ENCODE assay signal across 8 cellular contexts in the genomic region with DNA sequence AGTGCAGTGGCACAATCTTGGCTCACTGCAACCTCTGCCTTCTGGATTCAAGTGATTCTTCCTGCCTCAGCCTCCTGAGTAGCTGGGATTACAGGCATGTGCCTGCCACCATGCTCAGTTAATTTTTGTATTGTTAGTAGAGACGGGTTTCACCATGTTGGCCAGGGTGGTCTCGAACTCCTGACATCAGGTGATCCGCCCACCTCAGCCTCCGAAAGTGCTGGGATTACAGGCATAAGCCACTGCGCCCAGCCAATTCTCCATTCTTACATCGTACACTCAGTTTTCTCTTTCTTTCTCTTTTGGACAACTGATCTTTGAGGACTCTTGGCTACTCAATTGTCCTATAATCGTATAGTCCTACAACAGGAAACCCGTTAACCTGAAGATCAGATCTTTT. TPM values are rescaled to one million over a fixed set of nuclear protein-coding genes. Genes with fewer than 3 reads are reported as not detected.
A peak's percentile ranks its signal among the peaks of the same experiment; 100 is the strongest.
DNase-seq lines count a peak whose midpoint lies in the region; ATAC-seq and TF ChIP-seq lines count a peak whose summit lies in the region.
"Not testable (repeated sequence)": the region's sequence is repeated elsewhere in the genome, so short reads cannot be mapped to it uniquely, and the experiment has no call there.

No MANE protein-coding gene starts in this region.

- not testable (repeated sequence) for H3K9me3 Mint-ChIP-seq in CD4-positive, alpha-beta T cell; T-cell; activated CD4-positive, alpha-beta T cell treated with anti-CD3 and anti-CD28 coated beads, Interleukin-2, amount 10 ng/mL, durations not matched to agents 7 days and 5 days; activated T-cell treated with anti-CD3 and anti-CD28 coated beads, Interleukin-2, amount 50 U/mL, for 4 hours; activated naive CD4-positive, alpha-beta T cell treated with anti-CD3 and anti-CD28 coated beads, Interleukin-2, amount 50 U/mL, for 24 hours; central memory CD8-positive, alpha-beta T cell; natural killer cell

- H3K4me3 Mint-ChIP-seq in CD4-positive, alpha-beta T cell: peak overlapping the region; percentile 94
- peak overlapping the region; percentile 91 to 95 (median 94) for H3K4me3 Mint-ChIP-seq in T-cell
- H3K4me3 Mint-ChIP-seq in activated CD4-positive, alpha-beta T cell treated with anti-CD3 and anti-CD28 coated beads, Interleukin-2, amount 10 ng/mL, durations not matched to agents 7 days and 5 days: peak overlapping the region; percentile 92
- peak overlapping the region; percentile 95 for H3K4me3 Mint-ChIP-seq in activated T-cell treated with anti-CD3 and anti-CD28 coated beads, Interleukin-2, amount 50 U/mL, for 4 hours
- peak overlapping the region; percentile 97 for H3K4me3 Mint-ChIP-seq in activated naive CD4-positive, alpha-beta T cell treated with anti-CD3 and anti-CD28 coated beads, Interleukin-2, amount 50 U/mL, for 24 hours
- H3K4me3 Mint-ChIP-seq in central memory CD8-positive, alpha-beta T cell: peak overlapping the region; percentile 91
- H3K4me3 Mint-ChIP-seq in natural killer cell: peak overlapping the region; percentile 95

- H3K27me3 Mint-ChIP-seq in CD4-positive, alpha-beta T cell; T-cell; activated CD4-positive, alpha-beta T cell treated with anti-CD3 and anti-CD28 coated beads, Interleukin-2, amount 10 ng/mL, durations not matched to agents 7 days and 5 days; activated T-cell treated with anti-CD3 and anti-CD28 coated beads, Interleukin-2, amount 50 U/mL, for 4 hours (ENCODE audit: low read depth); activated naive CD4-positive, alpha-beta T cell treated with anti-CD3 and anti-CD28 coated beads, Interleukin-2, amount 50 U/mL, for 24 hours; central memory CD8-positive, alpha-beta T cell; natural killer cell (ENCODE audit: low read depth in 2 of 2): not testable (repeated sequence)

- intact Hi-C loops in CD4-positive, alpha-beta T cell (cut with DNase I, micrococcal nuclease): loop anchor here (1.0 to 5.0 kb wide), 3 partner anchors 9 to 84 kb away; no protein-coding TSS in a partner anchor
- intact Hi-C loops in natural killer cell (cut with micrococcal nuclease): loop anchor here (2.0 kb wide), 1 partner anchor 66 kb away; no protein-coding TSS in a partner anchor
- intact Hi-C loops in spleen (cut with DNase I; ENCODE audit: low total_unique reads): not testable (repeated sequence)

- TF ChIP-seq POLR2A in spleen (IDR thresholded peaks at IDR 0.05): not testable (repeated sequence)

- H3K27ac Mint-ChIP-seq in CD4-positive, alpha-beta T cell: peak overlapping the region; percentile 94
- H3K27ac Mint-ChIP-seq in T-cell (peak overlapping the region; percentile 98 to 100), natural killer cell (peak overlapping the region; percentile 85 to 92)
- H3K27ac Mint-ChIP-seq in activated CD4-positive, alpha-beta T cell treated with anti-CD3 and anti-CD28 coated beads, Interleukin-2, amount 10 ng/mL, durations not matched to agents 7 days and 5 days: peak overlapping the region; percentile 97
- H3K27ac Mint-ChIP-seq in activated naive CD4-positive, alpha-beta T cell treated with anti-CD3 and anti-CD28 coated beads, Interleukin-2, amount 50 U/mL, for 24 hours: peak overlapping the region; percentile 100
- H3K27ac Mint-ChIP-seq in central memory CD8-positive, alpha-beta T cell (ENCODE audit: low read depth): peak overlapping the region; percentile 97

- not testable (repeated sequence) for DNase-seq in CD4-positive, alpha-beta T cell; T-cell; activated CD4-positive, alpha-beta T cell treated with anti-CD3 and anti-CD28 coated beads, Interleukin-2, amount 10 ng/mL, durations not matched to agents 7 days and 5 days; activated T-cell treated with anti-CD3 and anti-CD28 coated beads, Interleukin-2, amount 50 U/mL, for 4 hours; central memory CD8-positive, alpha-beta T cell (ENCODE audit: low spot score in 2 of 2); natural killer cell; spleen

- 92 to 96% (median 94%) methylated on average over 8 of the region's 8 CpGs for WGBS in spleen, 5 donors

- not testable (repeated sequence) for H3K27me3 ChIP-seq in CD4-positive, alpha-beta T cell (ENCODE audit: control insufficient read depth, insufficient read depth, low read length)
- H3K27me3 ChIP-seq in spleen (replicated peaks in 1 of 7): peaks cover 0 to 33% (median 15%) of the 10 kb centered on the region in 7 donors

- H3K36me3 Mint-ChIP-seq in CD4-positive, alpha-beta T cell (ENCODE audit: low read depth): peaks cover 83% of the 10 kb centered on the region
- H3K36me3 Mint-ChIP-seq in T-cell: peaks cover 43% of the 10 kb centered on the region
- H3K36me3 Mint-ChIP-seq in activated CD4-positive, alpha-beta T cell treated with anti-CD3 and anti-CD28 coated beads, Interleukin-2, amount 10 ng/mL, durations not matched to agents 7 days and 5 days (ENCODE audit: low read depth): peaks cover 83% of the 10 kb centered on the region
- H3K36me3 Mint-ChIP-seq in activated T-cell treated with anti-CD3 and anti-CD28 coated beads, Interleukin-2, amount 50 U/mL, for 4 hours (ENCODE audit: insufficient read depth): peaks cover 36% of the 10 kb centered on the region
- peaks cover 22% of the 10 kb centered on the region for H3K36me3 Mint-ChIP-seq in activated naive CD4-positive, alpha-beta T cell treated with anti-CD3 and anti-CD28 coated beads, Interleukin-2, amount 50 U/mL, for 24 hours
- peaks cover 49% of the 10 kb centered on the region for H3K36me3 Mint-ChIP-seq in central memory CD8-positive, alpha-beta T cell (ENCODE audit: insufficient read depth)
- peaks cover 25% of the 10 kb centered on the region for H3K36me3 Mint-ChIP-seq in natural killer cell

- H3K4me1 ChIP-seq in spleen: peaks cover 0 to 60% (median 18%) of the 10 kb centered on the region in 6 donors

- peaks cover 82% of the 10 kb centered on the region for H3K4me1 Mint-ChIP-seq in CD4-positive, alpha-beta T cell (ENCODE audit: low read depth)
- peaks cover 59 to 86% (median 60%) of the 10 kb centered on the region in 3 donors for H3K4me1 Mint-ChIP-seq in T-cell
- H3K4me1 Mint-ChIP-seq in activated CD4-positive, alpha-beta T cell treated with anti-CD3 and anti-CD28 coated beads, Interleukin-2, amount 10 ng/mL, durations not matched to agents 7 days and 5 days: peaks cover 61% of the 10 kb centered on the region
- peaks cover 61% of the 10 kb centered on the region for H3K4me1 Mint-ChIP-seq in activated T-cell treated with anti-CD3 and anti-CD28 coated beads, Interleukin-2, amount 50 U/mL, for 4 hours (ENCODE audit: low read depth)
- H3K4me1 Mint-ChIP-seq in activated naive CD4-positive, alpha-beta T cell treated with anti-CD3 and anti-CD28 coated beads, Interleukin-2, amount 50 U/mL, for 24 hours: peaks cover 68% of the 10 kb centered on the region
- peaks cover 72% of the 10 kb centered on the region for H3K4me1 Mint-ChIP-seq in central memory CD8-positive, alpha-beta T cell
- peaks cover 70 to 81% of the 10 kb centered on the region in 2 donors for H3K4me1 Mint-ChIP-seq in natural killer cell

- H3K4me3 ChIP-seq in spleen: peak overlapping the region in 1 of 8 donors; percentile 56

- CTCF ChIA-PET in CD4-positive, alpha-beta T cell (lab: Charles Lee): interaction anchor here (0.7 to 5.0 kb wide), 4 partner anchors 8 to 65 kb away, joined by 3 to 55 read pairs (median 18); no protein-coding TSS in a partner anchor
- CTCF ChIA-PET in T-cell (lab: Charles Lee): interaction anchor here (0.8 to 4.0 kb wide), 6 partner anchors 10 to 109 kb away, joined by 3 to 14 read pairs (median 3); no protein-coding TSS in a partner anchor
- CTCF ChIA-PET in activated CD4-positive, alpha-beta T cell treated with anti-CD3 and anti-CD28 coated beads, Interleukin-2, amount 10 ng/mL, durations not matched to agents 7 days and 5 days (lab: Charles Lee): interaction anchor here (0.6 to 2.4 kb wide), 7 partner anchors 8 to 86 kb away, joined by 3 to 7 read pairs (median 4); no protein-coding TSS in a partner anchor

- not testable (repeated sequence) for ATAC-seq in CD4-positive, alpha-beta T cell (ENCODE audit: poor library complexity); T-cell (replicated peaks in 1 of 4); activated T-cell treated with anti-CD3 and anti-CD28 coated beads, Interleukin-2, amount 50 U/mL, for 4 hours; central memory CD8-positive, alpha-beta T cell (replicated peaks; ENCODE audit: extremely low read depth, poor library complexity, severe bottlenecking); natural killer cell

- POLR2A ChIA-PET in CD4-positive, alpha-beta T cell (lab: Charles Lee): interaction anchor here (0.6 to 8.8 kb wide), 10 partner anchors 10 to 147 kb away, joined by 3 to 104 read pairs (median 12); no protein-coding TSS in a partner anchor
- POLR2A ChIA-PET in T-cell (lab: Charles Lee): interaction anchor here in 1 of 2 donors (1.5 kb wide), 1 partner anchor 24 kb away, joined by 3 read pairs; no protein-coding TSS in a partner anchor
- POLR2A ChIA-PET in activated CD4-positive, alpha-beta T cell treated with anti-CD3 and anti-CD28 coated beads, Interleukin-2, amount 10 ng/mL, durations not matched to agents 7 days and 5 days (lab: Charles Lee): not testable (repeated sequence)

- not testable (repeated sequence) for H3K36me3 ChIP-seq in spleen

- not testable (repeated sequence) for H3K9me3 ChIP-seq in CD4-positive, alpha-beta T cell (ENCODE audit: control insufficient read depth, low read length); spleen

- TF ChIP-seq CTCF in CD4-positive, alpha-beta T cell (IDR thresholded peaks at IDR 0.05); natural killer cell (IDR thresholded peaks at IDR 0.05); spleen (IDR thresholded peaks at IDR 0.05 in 8 of 11, conservative IDR thresholded peaks at IDR 0.05 in 3 of 11): not testable (repeated sequence)

- peak overlapping the region; percentile 93 for H3K27ac ChIP-seq in CD4-positive, alpha-beta T cell (ENCODE audit: low read depth, low read length)
- H3K27ac ChIP-seq in spleen: peak overlapping the region in 5 of 8 donors; percentile 4 to 92 (median 86)

RNA-seq across cellular contexts. Expression of gene PRKCQ, which starts 2.8 kb away (rescaled TPM):
- total RNA-seq in CD4-positive, alpha-beta T cell: 10 to 100 TPM; 43.4 to 43.9 TPM
- total RNA-seq in T-cell: 10 to 100 TPM; 60.3 to 67.4 (median 61.6) TPM
- total RNA-seq in activated CD4-positive, alpha-beta T cell treated with anti-CD3 and anti-CD28 coated beads, Interleukin-2, amount 10 ng/mL, durations not matched to agents 7 days and 5 days: 10 to 100 TPM; 62.6 to 69.5 TPM
- total RNA-seq in activated T-cell treated with anti-CD3 and anti-CD28 coated beads, Interleukin-2, amount 50 U/mL, for 4 hours: 10 to 100 TPM; 21.4 to 26.2 (median 22.3) TPM
- total RNA-seq in natural killer cell: 10 to 100 TPM; 46.5 to 69.5 (median 61.3) TPM
- 10 to 100 TPM in 2 of 7 donors, 1 to 10 TPM in 5; 5.6 to 11.8 (median 9.2) TPM for total RNA-seq in spleen
- polyA plus RNA-seq in spleen: 1 to 10 TPM; 2.1 to 2.5 (median 2.4) TPM
